In the genomic region with DNA sequence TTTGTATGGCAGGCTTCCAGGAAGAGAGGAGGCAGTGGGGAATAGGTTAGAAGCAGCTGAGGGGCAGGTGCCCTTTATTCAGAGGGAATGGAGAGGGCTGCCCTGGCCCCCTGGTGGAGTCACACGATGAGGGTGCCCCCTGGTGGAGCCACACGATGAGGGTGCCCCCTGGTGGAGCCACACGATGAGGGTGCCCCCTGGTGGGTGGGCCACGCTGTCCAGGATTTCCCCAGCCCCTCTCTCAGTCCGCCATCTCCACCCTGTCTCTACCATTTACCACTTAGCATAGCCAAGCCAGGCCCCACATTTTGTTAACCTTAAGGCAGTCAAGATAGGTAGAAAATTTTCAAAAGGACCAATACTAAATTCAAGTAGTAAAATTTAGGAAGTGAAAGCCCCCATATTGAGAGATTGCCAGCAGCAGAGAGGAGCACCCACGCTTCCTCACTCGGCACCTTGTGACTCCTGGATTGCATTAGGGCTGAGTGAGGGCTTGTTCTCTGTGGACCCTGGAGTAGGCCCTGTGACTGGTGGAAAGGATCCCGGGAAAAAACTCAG, we compare ENCODE assay signal across 1 cellular context.
TF ChIP-seq lines count a peak whose summit lies in the region.

No MANE protein-coding gene starts in this region.

TF ChIP-seq in HepG2, 621 proteins besides CTCF, POLR2A, EP300 and RAD21 (continued from another document and continues in another):
- TF ChIP-seq, protein P1, sequence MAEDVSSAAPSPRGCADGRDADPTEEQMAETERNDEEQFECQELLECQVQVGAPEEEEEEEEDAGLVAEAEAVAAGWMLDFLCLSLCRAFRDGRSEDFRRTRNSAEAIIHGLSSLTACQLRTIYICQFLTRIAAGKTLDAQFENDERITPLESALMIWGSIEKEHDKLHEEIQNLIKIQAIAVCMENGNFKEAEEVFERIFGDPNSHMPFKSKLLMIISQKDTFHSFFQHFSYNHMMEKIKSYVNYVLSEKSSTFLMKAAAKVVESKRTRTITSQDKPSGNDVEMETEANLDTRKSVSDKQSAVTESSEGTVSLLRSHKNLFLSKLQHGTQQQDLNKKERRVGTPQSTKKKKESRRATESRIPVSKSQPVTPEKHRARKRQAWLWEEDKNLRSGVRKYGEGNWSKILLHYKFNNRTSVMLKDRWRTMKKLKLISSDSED (CRISPR knock-in tag; IDR thresholded peaks at IDR 0.05): no peak
- TF ChIP-seq ZNF839 (CRISPR knock-in tag; IDR thresholded peaks at IDR 0.05; ENCODE audit: borderline replicate concordance): no peak
- TF ChIP-seq ZBTB42 (CRISPR knock-in tag; IDR thresholded peaks at IDR 0.05): no peak
- TF ChIP-seq DBP (CRISPR knock-in tag; IDR thresholded peaks at IDR 0.05; ENCODE audit: not compliant biosample characterization): no peak
- TF ChIP-seq ZFP37 (CRISPR knock-in tag; IDR thresholded peaks at IDR 0.05; ENCODE audit: borderline replicate concordance): peak; percentile 33; the same call in 1 of the 2 replicates
- TF ChIP-seq ZNF501 (CRISPR knock-in tag; IDR thresholded peaks at IDR 0.05): peak; percentile 19; the same call in 1 of the 2 replicates
- TF ChIP-seq ZBTB2 (CRISPR knock-in tag; IDR thresholded peaks at IDR 0.05; ENCODE audit: low read depth): no peak
- TF ChIP-seq GABPB1 (CRISPR knock-in tag; IDR thresholded peaks at IDR 0.05): peak; percentile 33; the same call in 1 of the 2 replicates
- no peak for TF ChIP-seq ZNF33B (CRISPR knock-in tag; IDR thresholded peaks at IDR 0.05)
- no peak for TF ChIP-seq STAT5B (CRISPR knock-in tag; IDR thresholded peaks at IDR 0.05)
- TF ChIP-seq ZNF441 (CRISPR knock-in tag; IDR thresholded peaks at IDR 0.05; ENCODE audit: borderline replicate concordance): no peak
- no peak for TF ChIP-seq ZNF468 (CRISPR knock-in tag; IDR thresholded peaks at IDR 0.05)
- no peak for TF ChIP-seq BCL3 (CRISPR knock-in tag; IDR thresholded peaks at IDR 0.05)
- TF ChIP-seq TRIM24 (CRISPR knock-in tag; IDR thresholded peaks at IDR 0.05): no peak
- no peak for TF ChIP-seq THAP9 (CRISPR knock-in tag; IDR thresholded peaks at IDR 0.05; ENCODE audit: borderline replicate concordance)
- TF ChIP-seq ZNF160 (CRISPR knock-in tag; IDR thresholded peaks at IDR 0.05): no peak
- TF ChIP-seq POLR2G (IDR thresholded peaks at IDR 0.05; ENCODE audit: low read depth, low read length): no peak
- TF ChIP-seq ZNF766 (CRISPR knock-in tag; IDR thresholded peaks at IDR 0.05; ENCODE audit: borderline replicate concordance): no peak
- 0 out of 2 replicates have a peak, but pooled peaks have one; percentile 42 for TF ChIP-seq DNMT1 (CRISPR knock-in tag; IDR thresholded peaks at IDR 0.05)
- TF ChIP-seq ZNF772 (CRISPR knock-in tag; IDR thresholded peaks at IDR 0.05): no peak
- no peak for TF ChIP-seq TCF7L2 (IDR thresholded peaks at IDR 0.05; ENCODE audit: low read depth, low read length)
- TF ChIP-seq ZNF773 (CRISPR knock-in tag; IDR thresholded peaks at IDR 0.05; ENCODE audit: borderline replicate concordance): no peak
- TF ChIP-seq, protein P2, sequence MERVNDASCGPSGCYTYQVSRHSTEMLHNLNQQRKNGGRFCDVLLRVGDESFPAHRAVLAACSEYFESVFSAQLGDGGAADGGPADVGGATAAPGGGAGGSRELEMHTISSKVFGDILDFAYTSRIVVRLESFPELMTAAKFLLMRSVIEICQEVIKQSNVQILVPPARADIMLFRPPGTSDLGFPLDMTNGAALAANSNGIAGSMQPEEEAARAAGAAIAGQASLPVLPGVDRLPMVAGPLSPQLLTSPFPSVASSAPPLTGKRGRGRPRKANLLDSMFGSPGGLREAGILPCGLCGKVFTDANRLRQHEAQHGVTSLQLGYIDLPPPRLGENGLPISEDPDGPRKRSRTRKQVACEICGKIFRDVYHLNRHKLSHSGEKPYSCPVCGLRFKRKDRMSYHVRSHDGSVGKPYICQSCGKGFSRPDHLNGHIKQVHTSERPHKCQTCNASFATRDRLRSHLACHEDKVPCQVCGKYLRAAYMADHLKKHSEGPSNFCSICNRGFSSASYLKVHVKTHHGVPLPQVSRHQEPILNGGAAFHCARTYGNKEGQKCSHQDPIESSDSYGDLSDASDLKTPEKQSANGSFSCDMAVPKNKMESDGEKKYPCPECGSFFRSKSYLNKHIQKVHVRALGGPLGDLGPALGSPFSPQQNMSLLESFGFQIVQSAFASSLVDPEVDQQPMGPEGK (CRISPR knock-in tag; IDR thresholded peaks at IDR 0.05): peak; percentile 54; the same call in 1 of the 2 replicates
- peak; percentile 49; the same call in 1 of the 2 replicates for TF ChIP-seq GATAD2A (CRISPR knock-in tag; IDR thresholded peaks at IDR 0.05)
- no peak for TF ChIP-seq ELF1 (CRISPR knock-in tag; IDR thresholded peaks at IDR 0.05)
- no peak for TF ChIP-seq MZF1 (CRISPR knock-in tag; IDR thresholded peaks at IDR 0.05; ENCODE audit: borderline replicate concordance)
- TF ChIP-seq SRF (IDR thresholded peaks at IDR 0.05; ENCODE audit: low read depth, low read length): no peak
- no peak for TF ChIP-seq TRIM22 (IDR thresholded peaks at IDR 0.05)
- TF ChIP-seq, protein P3, sequence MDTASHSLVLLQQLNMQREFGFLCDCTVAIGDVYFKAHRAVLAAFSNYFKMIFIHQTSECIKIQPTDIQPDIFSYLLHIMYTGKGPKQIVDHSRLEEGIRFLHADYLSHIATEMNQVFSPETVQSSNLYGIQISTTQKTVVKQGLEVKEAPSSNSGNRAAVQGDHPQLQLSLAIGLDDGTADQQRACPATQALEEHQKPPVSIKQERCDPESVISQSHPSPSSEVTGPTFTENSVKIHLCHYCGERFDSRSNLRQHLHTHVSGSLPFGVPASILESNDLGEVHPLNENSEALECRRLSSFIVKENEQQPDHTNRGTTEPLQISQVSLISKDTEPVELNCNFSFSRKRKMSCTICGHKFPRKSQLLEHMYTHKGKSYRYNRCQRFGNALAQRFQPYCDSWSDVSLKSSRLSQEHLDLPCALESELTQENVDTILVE (CRISPR knock-in tag; IDR thresholded peaks at IDR 0.05): 0 out of 2 replicates have a peak, but pooled peaks have one; percentile 43
- TF ChIP-seq ZNF552 (CRISPR knock-in tag; IDR thresholded peaks at IDR 0.05; ENCODE audit: borderline replicate concordance): no peak
- no peak for TF ChIP-seq POLR2AphosphoS2 (IDR thresholded peaks at IDR 0.05; ENCODE audit: low read depth, low read length)
- peak; percentile 63 for TF ChIP-seq GATAD1 (CRISPR knock-in tag; IDR thresholded peaks at IDR 0.05)
- no peak for TF ChIP-seq ZNF563 (CRISPR knock-in tag; IDR thresholded peaks at IDR 0.05)
- TF ChIP-seq PCBP1 (IDR thresholded peaks at IDR 0.05; ENCODE audit: borderline replicate concordance, low read depth, low read length): no peak
- TF ChIP-seq, protein P4, sequence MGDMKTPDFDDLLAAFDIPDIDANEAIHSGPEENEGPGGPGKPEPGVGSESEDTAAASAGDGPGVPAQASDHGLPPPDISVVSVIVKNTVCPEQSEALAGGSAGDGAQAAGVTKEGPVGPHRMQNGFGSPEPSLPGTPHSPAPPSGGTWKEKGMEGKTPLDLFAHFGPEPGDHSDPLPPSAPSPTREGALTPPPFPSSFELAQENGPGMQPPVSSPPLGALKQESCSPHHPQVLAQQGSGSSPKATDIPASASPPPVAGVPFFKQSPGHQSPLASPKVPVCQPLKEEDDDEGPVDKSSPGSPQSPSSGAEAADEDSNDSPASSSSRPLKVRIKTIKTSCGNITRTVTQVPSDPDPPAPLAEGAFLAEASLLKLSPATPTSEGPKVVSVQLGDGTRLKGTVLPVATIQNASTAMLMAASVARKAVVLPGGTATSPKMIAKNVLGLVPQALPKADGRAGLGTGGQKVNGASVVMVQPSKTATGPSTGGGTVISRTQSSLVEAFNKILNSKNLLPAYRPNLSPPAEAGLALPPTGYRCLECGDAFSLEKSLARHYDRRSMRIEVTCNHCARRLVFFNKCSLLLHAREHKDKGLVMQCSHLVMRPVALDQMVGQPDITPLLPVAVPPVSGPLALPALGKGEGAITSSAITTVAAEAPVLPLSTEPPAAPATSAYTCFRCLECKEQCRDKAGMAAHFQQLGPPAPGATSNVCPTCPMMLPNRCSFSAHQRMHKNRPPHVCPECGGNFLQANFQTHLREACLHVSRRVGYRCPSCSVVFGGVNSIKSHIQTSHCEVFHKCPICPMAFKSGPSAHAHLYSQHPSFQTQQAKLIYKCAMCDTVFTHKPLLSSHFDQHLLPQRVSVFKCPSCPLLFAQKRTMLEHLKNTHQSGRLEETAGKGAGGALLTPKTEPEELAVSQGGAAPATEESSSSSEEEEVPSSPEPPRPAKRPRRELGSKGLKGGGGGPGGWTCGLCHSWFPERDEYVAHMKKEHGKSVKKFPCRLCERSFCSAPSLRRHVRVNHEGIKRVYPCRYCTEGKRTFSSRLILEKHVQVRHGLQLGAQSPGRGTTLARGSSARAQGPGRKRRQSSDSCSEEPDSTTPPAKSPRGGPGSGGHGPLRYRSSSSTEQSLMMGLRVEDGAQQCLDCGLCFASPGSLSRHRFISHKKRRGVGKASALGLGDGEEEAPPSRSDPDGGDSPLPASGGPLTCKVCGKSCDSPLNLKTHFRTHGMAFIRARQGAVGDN (CRISPR knock-in tag; IDR thresholded peaks at IDR 0.05): peak; percentile 52
